In the genomic region with DNA sequence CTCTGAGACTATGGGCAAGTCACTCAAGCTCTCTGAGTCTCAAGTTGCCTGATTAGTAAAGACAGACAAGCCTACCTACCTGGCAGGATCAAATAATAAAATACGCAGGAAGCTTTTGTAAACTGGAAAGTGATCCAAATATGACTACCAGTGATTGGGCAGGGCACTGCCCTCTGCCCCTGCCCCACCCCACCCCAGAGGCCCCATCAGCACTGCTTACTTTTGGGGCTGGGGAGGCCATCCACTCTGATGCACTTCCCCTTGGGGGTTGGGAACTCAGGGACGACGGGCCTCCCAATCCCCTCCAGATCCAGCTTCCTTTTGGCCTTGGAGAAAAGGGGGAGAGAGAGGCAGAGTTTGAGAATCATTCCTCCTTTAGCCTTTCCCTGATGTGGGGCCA, we compare ENCODE assay signal across 13 cellular contexts. TPM values are rescaled to one million over a fixed set of nuclear protein-coding genes. Genes with fewer than 3 reads are reported as not detected.
DNase-seq lines count a peak whose midpoint lies in the region; ATAC-seq and TF ChIP-seq lines count a peak whose summit lies in the region.
"Had no signal": no experiment of that assay in that cellular context is flagged by ENCODE, and none has a peak within 500 bp of the region (broad histone marks: within the 10 kb centered on the region; RNA-seq: fewer than 3 reads in every experiment).

No MANE protein-coding gene starts in this region.

- H3K27me3 Mint-ChIP-seq in CD4-positive, CD25-positive, alpha-beta regulatory T cell, result no peaks in the 10 kb centered on the region
- H3K27me3 Mint-ChIP-seq: stimulated activated naive CD8-positive, alpha-beta T cell treated with anti-CD3 and anti-CD28 coated beads, Interleukin-15, amount 100 ng/mL, for 72 hours had no signal

- H3K36me3 Mint-ChIP-seq in CD4-positive, CD25-positive, alpha-beta regulatory T cell, result no peaks in the 10 kb centered on the region

- no peaks in the 10 kb centered on the region for H3K9me2 ChIP-seq in Karpas-422 (replicated peaks; ENCODE audit: insufficient read depth, low read length)

- DNase-seq in CD4-positive, CD25-positive, alpha-beta regulatory T cell, result no peak
- no peak for DNase-seq in Karpas-422
- DNase-seq in colonic mucosa, result peak; percentile 78
- no peak for DNase-seq in thyroid gland
- DNase-seq: activated naive CD4-positive, alpha-beta T cell treated with anti-CD3 and anti-CD28 coated beads for 36 hours; C1 segment of cervical spinal cord; WERI-Rb-1 had no signal

- H3K79me2 ChIP-seq in Karpas-422 (ENCODE audit: low read length), result peaks cover 51% of the 10 kb centered on the region
- H3K79me2 ChIP-seq: hepatocyte had no signal

- no peak overlapping the region for H3K4me2 ChIP-seq in Karpas-422 (ENCODE audit: low read depth, low read length, poor library complexity, severe bottlenecking)
- H3K4me2 ChIP-seq: hepatocyte had no signal

- H3K4me1 ChIP-seq in CD4-positive, CD25-positive, alpha-beta regulatory T cell (ENCODE audit: control insufficient read depth, insufficient read depth, low read length, poor library complexity, severe bottlenecking), result peaks cover 65% of the 10 kb centered on the region
- peaks cover 48% of the 10 kb centered on the region for H3K4me1 ChIP-seq in Karpas-422 (ENCODE audit: low read length)
- H3K4me1 ChIP-seq in colonic mucosa, result peaks cover 30% of the 10 kb centered on the region
- H3K4me1 ChIP-seq in thyroid gland, result peaks cover 0 to 11% of the 10 kb centered on the region in 2 donors

- H3K9ac ChIP-seq in Karpas-422 (ENCODE audit: low read length) (no peak overlapping the region), colonic mucosa (ENCODE audit: low read depth in 2 of 2, low read length in 2 of 2) (peak overlapping the region; percentile 48 to 76)

- H3K9me3 Mint-ChIP-seq in CD4-positive, CD25-positive, alpha-beta regulatory T cell, result no peaks in the 10 kb centered on the region
- H3K9me3 Mint-ChIP-seq: activated naive CD4-positive, alpha-beta T cell treated with anti-CD3 and anti-CD28 coated beads for 36 hours; stimulated activated naive CD8-positive, alpha-beta T cell treated with anti-CD3 and anti-CD28 coated beads, Interleukin-15, amount 100 ng/mL, for 72 hours had no signal

- no peak for ATAC-seq in CD4-positive, CD25-positive, alpha-beta regulatory T cell (ENCODE audit: low read depth in 2 of 2)
- ATAC-seq in HG02870 (IDR thresholded peaks at IDR 0.05; ENCODE audit: unreplicated experiment), result no peak
- no peak for ATAC-seq in HG03442 (IDR thresholded peaks at IDR 0.05; ENCODE audit: unreplicated experiment)

- H3K4me3 ChIP-seq in CD4-positive, CD25-positive, alpha-beta regulatory T cell (ENCODE audit: low read depth, low read length), result peak overlapping the region; percentile 51
- H3K4me3 ChIP-seq in Karpas-422 (ENCODE audit: low read length) (no peak overlapping the region), colonic mucosa (no peak overlapping the region), skin epidermis (no peak overlapping the region), thyroid gland (replicated peaks in 1 of 3) (no peak overlapping the region)
- H3K4me3 ChIP-seq: breast epithelium, hepatocyte had no signal

- no peaks in the 10 kb centered on the region for H3K27me3 ChIP-seq in CD4-positive, CD25-positive, alpha-beta regulatory T cell (ENCODE audit: control insufficient read depth, insufficient read depth, low read length)
- H3K27me3 ChIP-seq in Karpas-422 (ENCODE audit: low read length), result no peaks in the 10 kb centered on the region
- H3K27me3 ChIP-seq in colonic mucosa, result no peaks in the 10 kb centered on the region
- H3K27me3 ChIP-seq in thyroid gland, result no peaks in the 10 kb centered on the region
- H3K27me3 ChIP-seq: breast epithelium, hepatocyte had no signal

- H3K27ac Mint-ChIP-seq in CD4-positive, CD25-positive, alpha-beta regulatory T cell, result peak overlapping the region in 2 of 3 donors; percentile 91 to 99
- H3K27ac Mint-ChIP-seq: activated naive CD4-positive, alpha-beta T cell treated with anti-CD3 and anti-CD28 coated beads for 36 hours had no signal

- TF ChIP-seq CTCF in colonic mucosa (IDR thresholded peaks at IDR 0.05) (no peak), thyroid gland (IDR thresholded peaks at IDR 0.05) (no peak)

- H3K36me3 ChIP-seq in CD4-positive, CD25-positive, alpha-beta regulatory T cell (ENCODE audit: control insufficient read depth, insufficient read depth, low read length), result peaks cover 5% of the 10 kb centered on the region
- H3K36me3 ChIP-seq in Karpas-422 (ENCODE audit: insufficient read depth, low read length) (peaks cover 21% of the 10 kb centered on the region), colonic mucosa (no peaks in the 10 kb centered on the region), thyroid gland (no peaks in the 10 kb centered on the region)
- H3K36me3 ChIP-seq: breast epithelium had no signal

- peaks cover 10% of the 10 kb centered on the region; the same call in 1 of the 2 replicates for H4K20me1 ChIP-seq in Karpas-422 (ENCODE audit: insufficient read depth, low read depth, low read length)

- intact Hi-C loops in colonic mucosa (cut with DNase I), result no loop called here
- intact Hi-C loops in thyroid gland (cut with DNase I), result no loop called here

- WGBS in thyroid gland, 2 donors, result 86 to 87% methylated on average over 3 of the region's 3 CpGs

- no peak for TF ChIP-seq POLR2A in thyroid gland (IDR thresholded peaks at IDR 0.05)

- H2AFZ ChIP-seq in Karpas-422 (ENCODE audit: low read length), result no peak overlapping the region
- H2AFZ ChIP-seq: hepatocyte had no signal

- no peaks in the 10 kb centered on the region for H3K9me3 ChIP-seq in CD4-positive, CD25-positive, alpha-beta regulatory T cell (ENCODE audit: control insufficient read depth in 2 of 2, low read length in 2 of 2)
- no peaks in the 10 kb centered on the region for H3K9me3 ChIP-seq in Karpas-422 (ENCODE audit: low read length)
- no peaks in the 10 kb centered on the region for H3K9me3 ChIP-seq in colonic mucosa
- no peaks in the 10 kb centered on the region for H3K9me3 ChIP-seq in thyroid gland
- H3K9me3 ChIP-seq: breast epithelium had no signal

- H3K27ac ChIP-seq in CD4-positive, CD25-positive, alpha-beta regulatory T cell (ENCODE audit: insufficient read depth, low read length, poor library complexity, severe bottlenecking), result peak overlapping the region; percentile 79
- H3K27ac ChIP-seq in Karpas-422 (ENCODE audit: low read length) (peak overlapping the region; percentile 74; the same call in 1 of the 2 replicates), colonic mucosa (peak overlapping the region; percentile 82), skin epidermis (peak overlapping the region in 13 of 21 experiments; percentile 7 to 88 (median 67)), thyroid gland (no peak overlapping the region)
- H3K27ac ChIP-seq: breast epithelium, hepatocyte had no signal

- peaks cover 8 to 73% (median 48%) of the 10 kb centered on the region in 4 donors for H3K4me1 Mint-ChIP-seq in CD4-positive, CD25-positive, alpha-beta regulatory T cell

- peak overlapping the region in 3 of 4 donors; percentile 48 to 88 (median 87) for H3K4me3 Mint-ChIP-seq in CD4-positive, CD25-positive, alpha-beta regulatory T cell
- H3K4me3 Mint-ChIP-seq: activated naive CD4-positive, alpha-beta T cell treated with anti-CD3 and anti-CD28 coated beads for 36 hours had no signal

RNA-seq across cellular contexts. Expression of a gene that starts 6.9 kb away (rescaled TPM):
- total RNA-seq in CD4-positive, CD25-positive, alpha-beta regulatory T cell, result 13.8 TPM
- polyA plus RNA-seq in CD4-positive, CD25-positive, alpha-beta regulatory T cell, result 1 to 10 TPM; 2.3 to 7.1 (median 3.7) TPM
- 6.6 and 8.0 TPM in 2 replicates for total RNA-seq in Karpas-422 (2014; rRNA removed; shearing (Covaris generic); ENCODE audit: low replicate concordance)
- 10 to 100 TPM in 1 of 2 donors, 1 to 10 TPM in 1; 8.2 to 32.9 TPM for total RNA-seq in colonic mucosa
- total RNA-seq in thyroid gland, result under 1 TPM in 3 of 4 donors, not detected in 1; 0.10 to 0.27 (median 0.17) TPM

RNA-seq across cellular contexts. Expression of a gene that starts 35.1 kb away (rescaled TPM):
- 51.1 TPM for total RNA-seq in CD4-positive, CD25-positive, alpha-beta regulatory T cell
- 10 to 100 TPM; 35.9 to 56.9 (median 48.0) TPM for polyA plus RNA-seq in CD4-positive, CD25-positive, alpha-beta regulatory T cell
- total RNA-seq in Karpas-422 (2014; rRNA removed; shearing (Covaris generic); ENCODE audit: low replicate concordance), result 32.0 and 33.0 TPM in 2 replicates
- total RNA-seq in colonic mucosa (100 to 1,000 TPM; 106 to 221 TPM), thyroid gland (100 to 1,000 TPM; 279 to 388 (median 343) TPM)

RNA-seq across cellular contexts. Expression of a gene that starts 40.2 kb away (rescaled TPM):
- 2.3 TPM for total RNA-seq in CD4-positive, CD25-positive, alpha-beta regulatory T cell
- under 1 TPM in 3 of 4 donors, not detected in 1; 0.23 to 0.57 (median 0.41) TPM for polyA plus RNA-seq in CD4-positive, CD25-positive, alpha-beta regulatory T cell
- 0.60 and 0.61 TPM in 2 replicates for total RNA-seq in Karpas-422 (2014; rRNA removed; shearing (Covaris generic); ENCODE audit: low replicate concordance)
- total RNA-seq in colonic mucosa (10 to 100 TPM; 22.9 to 27.3 TPM), thyroid gland (10 to 100 TPM; 69.3 to 75.7 (median 73.6) TPM)

Comparison
In these comparisons a context has a peak if more than half of its experiments do, and no peak if none do; other contexts are left out.
1. H3K27ac ChIP-seq: peak in CD4-positive, CD25-positive, alpha-beta regulatory T cell (single experiment), Karpas-422 (single experiment), colonic mucosa (single experiment) and skin epidermis (13 of 21); none in thyroid gland (0 of 3).